Comparison of ENCODE assay signal across 1 cellular context in genomic region chr1:202439308-202439707, GRCh38.
TF ChIP-seq lines count a peak whose summit lies in the region.

No MANE protein-coding gene starts in this region.

TF ChIP-seq in H1, 55 proteins besides CTCF, POLR2A, EP300 and RAD21:
- no peak for TF ChIP-seq RBBP5 (IDR thresholded peaks at IDR 0.05; ENCODE audit: borderline replicate concordance, low read depth, low read length)
- no peak for TF ChIP-seq CEBPB (IDR thresholded peaks at IDR 0.05; ENCODE audit: low read depth, low read length)
- TF ChIP-seq KDM5A (IDR thresholded peaks at IDR 0.05; ENCODE audit: low read length): no peak
- TF ChIP-seq TEAD4 (IDR thresholded peaks at IDR 0.05; ENCODE audit: low read depth, low read length): no peak
- no peak for TF ChIP-seq RFX5 (IDR thresholded peaks at IDR 0.05; ENCODE audit: borderline replicate concordance, low read depth, low read length)
- no peak for TF ChIP-seq CTBP2 (IDR thresholded peaks at IDR 0.05; ENCODE audit: borderline replicate concordance, insufficient read depth, insufficient read length, low read length)
- no peak for TF ChIP-seq JUN (IDR thresholded peaks at IDR 0.05; ENCODE audit: low read depth, low read length)
- no peak for TF ChIP-seq NRF1 (IDR thresholded peaks at IDR 0.05; ENCODE audit: low read depth, low read length)
- TF ChIP-seq SP2 (IDR thresholded peaks at IDR 0.05; ENCODE audit: low read length): no peak
- no peak for TF ChIP-seq CBX8 (IDR thresholded peaks at IDR 0.05; ENCODE audit: borderline replicate concordance, low read depth, low read length)
- TF ChIP-seq POLR2AphosphoS5 (IDR thresholded peaks at IDR 0.05; ENCODE audit: low read depth, low read length): no peak
- no peak for TF ChIP-seq CHD1 (IDR thresholded peaks at IDR 0.05; ENCODE audit: low read depth, low read length)
- TF ChIP-seq BACH1 (IDR thresholded peaks at IDR 0.05; ENCODE audit: low read length): no peak
